ENCODE assay signal across 21 cellular contexts in the genomic region with DNA sequence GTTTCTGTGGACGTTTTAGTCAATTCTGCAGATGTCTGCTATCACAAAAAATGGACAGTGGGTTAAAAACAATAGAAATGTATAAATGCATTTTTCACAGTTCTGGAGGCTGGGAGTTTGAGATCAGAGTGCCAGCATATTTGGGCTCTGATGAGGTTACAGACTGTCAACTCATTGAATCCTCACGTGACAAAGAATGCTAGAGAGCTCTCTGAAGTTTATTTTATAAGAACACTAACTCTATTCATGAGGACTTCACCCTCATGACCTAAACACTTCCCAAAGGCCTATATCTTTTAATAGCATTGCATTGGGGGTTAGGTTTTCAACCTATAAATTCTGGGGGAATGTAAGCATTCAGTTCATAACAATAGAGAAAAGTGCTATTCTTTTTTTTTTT.
"Had no signal": no experiment of that assay in that cellular context is flagged by ENCODE, and none has a peak within 500 bp of the region (broad histone marks: within the 10 kb centered on the region; RNA-seq: fewer than 3 reads in every experiment).

No MANE protein-coding gene starts in this region.

- ATAC-seq: natural killer cell treated with Interleukin-12 subunit alpha and Interleukin-12 subunit beta and Interleukin-15 and Interleukin-18, amount 100 ng/mL, for 72 hours; psoas muscle; right cardiac atrium; right lobe of liver; stimulated activated effector memory CD8-positive, alpha-beta T cell treated with anti-CD3 and anti-CD28 coated beads, Interleukin-12 subunit alpha, Interleukin-12 subunit beta, amount 100 ng/mL, for 72 hours; stimulated activated naive B cell treated with anti-CD40 and anti-IgM and Interleukin-4, amounts not matched to agents 10 μg/mL and 1 μg/mL and 100 μg/mL, for 72 hours had no signal

- DNase-seq: nephron progenitor cell; occipital lobe; ovary; posterior cingulate gyrus; psoas muscle; right cardiac atrium; right lobe of liver; sigmoid colon; small intestine; stimulated activated CD4-positive, alpha-beta T cell treated with anti-CD3 and anti-CD28 coated beads, Interleukin-15, amount 100 ng/mL, for 24 hours; stimulated activated CD4-positive, alpha-beta T cell treated with anti-CD3 and anti-CD28 coated beads, Interleukin-2, amount 100 ng/mL, for 24 hours; stimulated activated CD4-positive, alpha-beta T cell treated with anti-CD3 and anti-CD28 coated beads, Interleukin-2, amount 100 ng/mL, for 48 hours; stimulated activated CD4-positive, alpha-beta T cell treated with anti-CD3 and anti-CD28 coated beads, Interleukin-4, amount 100 ng/mL, for 24 hours; stimulated activated naive B cell treated with anti-CD40 and anti-IgM and Interleukin-4, amounts not matched to agents 10 μg/mL and 1 μg/mL and 100 μg/mL, for 72 hours; stimulated activated naive CD4-positive, alpha-beta T cell treated with Interleukin-2 at 50 U/mL for 16 hours; stomach; thyroid gland; trophoblast cell; upper lobe of left lung had no signal
